8 cellular contexts compared by ENCODE assay signal in the genomic region with DNA sequence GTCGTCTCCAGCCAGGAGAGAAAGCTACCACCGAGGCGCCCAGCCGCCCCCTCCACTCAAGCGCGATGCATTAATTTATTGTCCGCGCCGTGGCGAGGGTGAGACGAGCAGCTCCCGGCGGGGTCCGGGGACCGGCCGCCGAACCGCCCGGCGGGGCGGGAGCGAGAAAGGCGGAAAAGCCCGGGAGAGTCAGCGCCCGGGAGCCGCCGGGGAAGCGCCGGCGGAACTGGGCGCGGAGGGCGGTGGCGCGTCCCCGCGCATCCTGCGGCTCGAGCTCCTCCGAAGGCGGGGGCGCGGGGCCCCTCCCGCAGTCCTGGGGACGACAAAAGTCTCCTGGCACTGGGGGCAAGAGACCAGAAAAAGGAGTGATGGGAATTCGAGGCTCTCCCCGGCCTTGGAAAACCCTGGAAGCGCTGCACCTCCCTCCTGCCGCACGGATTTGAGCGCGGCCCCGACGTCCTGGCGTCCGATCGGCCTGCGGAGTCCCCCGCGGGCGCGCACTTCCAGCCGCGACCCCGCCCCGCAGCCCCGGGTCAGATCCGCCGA. TPM values are rescaled to one million over a fixed set of nuclear protein-coding genes. Genes with fewer than 3 reads are reported as not detected.
DNase-seq lines count a peak whose midpoint lies in the region; ATAC-seq and TF ChIP-seq lines count a peak whose summit lies in the region.

A gene with protein sequence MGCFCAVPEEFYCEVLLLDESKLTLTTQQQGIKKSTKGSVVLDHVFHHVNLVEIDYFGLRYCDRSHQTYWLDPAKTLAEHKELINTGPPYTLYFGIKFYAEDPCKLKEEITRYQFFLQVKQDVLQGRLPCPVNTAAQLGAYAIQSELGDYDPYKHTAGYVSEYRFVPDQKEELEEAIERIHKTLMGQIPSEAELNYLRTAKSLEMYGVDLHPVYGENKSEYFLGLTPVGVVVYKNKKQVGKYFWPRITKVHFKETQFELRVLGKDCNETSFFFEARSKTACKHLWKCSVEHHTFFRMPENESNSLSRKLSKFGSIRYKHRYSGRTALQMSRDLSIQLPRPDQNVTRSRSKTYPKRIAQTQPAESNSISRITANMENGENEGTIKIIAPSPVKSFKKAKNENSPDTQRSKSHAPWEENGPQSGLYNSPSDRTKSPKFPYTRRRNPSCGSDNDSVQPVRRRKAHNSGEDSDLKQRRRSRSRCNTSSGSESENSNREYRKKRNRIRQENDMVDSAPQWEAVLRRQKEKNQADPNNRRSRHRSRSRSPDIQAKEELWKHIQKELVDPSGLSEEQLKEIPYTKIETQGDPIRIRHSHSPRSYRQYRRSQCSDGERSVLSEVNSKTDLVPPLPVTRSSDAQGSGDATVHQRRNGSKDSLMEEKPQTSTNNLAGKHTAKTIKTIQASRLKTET (minus strand): TSS at position 228 of the 546 bp plus-strand sequence. CDS start 238 bp downstream, outside the sequence.

- no peak within 1 kb of the TSS for H3K27ac ChIP-seq in CD4-positive, alpha-beta memory T cell (ENCODE audit: low read depth, low read length)
- peak within 1 kb of the TSS; percentile 87 for H3K27ac ChIP-seq in upper lobe of right lung

- no peak for DNase-seq in CD4-positive, alpha-beta memory T cell
- no peak for DNase-seq in epithelial cell of proximal tubule (ENCODE audit: low read depth)
- peak; percentile 13 for DNase-seq in mucosa of gallbladder (ENCODE audit: low spot score)
- peak; percentile 70 for DNase-seq in upper lobe of right lung
- DNase-seq in NCI-H446 treated with DMSO at 0.1 percent for 48 hours (lab: John Stamatoyannopoulos, UW) = no peak
- no peak for DNase-seq in activated gamma-delta T cell treated with Interleukin-2 at 50 U/mL for 16 hours

- H3K27me3 ChIP-seq in CD4-positive, alpha-beta memory T cell (ENCODE audit: insufficient read depth, low read length) = peaks cover 10% of the 10 kb centered on the region
- peaks cover 6% of the 10 kb centered on the region for H3K27me3 ChIP-seq in upper lobe of right lung

- no peaks in the 10 kb centered on the region for H3K36me3 ChIP-seq in CD4-positive, alpha-beta memory T cell (ENCODE audit: insufficient read depth, low read length)
- no peaks in the 10 kb centered on the region for H3K36me3 ChIP-seq in upper lobe of right lung

- peak within 1 kb of the TSS in 1 of 2 donors; percentile 38 for H3K4me3 ChIP-seq in CD4-positive, alpha-beta memory T cell (ENCODE audit: low read length in 2 of 2)
- H3K4me3 ChIP-seq in epithelial cell of proximal tubule (ENCODE audit: low read depth, low read length) = peak within 1 kb of the TSS; percentile 92
- H3K4me3 ChIP-seq in upper lobe of right lung = peak within 1 kb of the TSS; percentile 82

- intact Hi-C loops in CD4-positive, alpha-beta memory T cell (cut with micrococcal nuclease) = no loop called here
- intact Hi-C loops in upper lobe of right lung (cut with DNase I) = no loop called here

- ATAC-seq in GM21786 (IDR thresholded peaks at IDR 0.05; ENCODE audit: unreplicated experiment) (peak; percentile 3), SK-N-SH treated with all-trans-retinoic acid at 6 μM for 48 hours (peak; percentile 15), upper lobe of right lung (peak; percentile 57)

- CTCF ChIA-PET in CD4-positive, alpha-beta memory T cell (lab: Charles Lee; ENCODE audit: partially characterized antibody) = interaction anchor here (3.3 kb wide), 1 partner anchor 243 kb away, joined by 13 read pairs; no protein-coding TSS in a partner anchor

- H3K36me3 Mint-ChIP-seq in CD4-positive, alpha-beta memory T cell = no peaks in the 10 kb centered on the region

- peaks cover 23% of the 10 kb centered on the region for H3K4me1 ChIP-seq in CD4-positive, alpha-beta memory T cell (ENCODE audit: insufficient read depth, low read length)
- H3K4me1 ChIP-seq in upper lobe of right lung = peaks cover 6% of the 10 kb centered on the region

- H3K9me3 Mint-ChIP-seq in CD4-positive, alpha-beta memory T cell = peaks cover 0 to 3% (median 0%) of the 10 kb centered on the region in 8 donors

- POLR2A ChIA-PET in CD4-positive, alpha-beta memory T cell (lab: Charles Lee; ENCODE audit: partially characterized antibody) = no interaction called here

- peak within 1 kb of the TSS; percentile 73 to 84 (median 78) for H3K4me3 Mint-ChIP-seq in CD4-positive, alpha-beta memory T cell

- H3K9me3 ChIP-seq in CD4-positive, alpha-beta memory T cell (ENCODE audit: control insufficient read depth in 1 of 2, low read length in 2 of 2) = no peaks in the 10 kb centered on the region
- no peaks in the 10 kb centered on the region for H3K9me3 ChIP-seq in upper lobe of right lung

- TF ChIP-seq CTCF in epithelial cell of proximal tubule (conservative IDR thresholded peaks at IDR 0.05; ENCODE audit: low read depth, low read length) (no peak), upper lobe of right lung (IDR thresholded peaks at IDR 0.05) (no peak)

- H3K27me3 Mint-ChIP-seq in CD4-positive, alpha-beta memory T cell = peaks cover 31 to 34% of the 10 kb centered on the region in 2 donors

- peaks cover 7 to 19% (median 14%) of the 10 kb centered on the region in 4 donors for H3K4me1 Mint-ChIP-seq in CD4-positive, alpha-beta memory T cell

- H3K27ac Mint-ChIP-seq in CD4-positive, alpha-beta memory T cell = peak within 1 kb of the TSS in 3 of 7 donors; percentile 25 to 72 (median 70)

TF ChIP-seq in SK-N-SH treated with all-trans-retinoic acid at 6 μM for 48 hours, 23 proteins besides CTCF, POLR2A, EP300 and RAD21 (continues in another document):
- TF ChIP-seq ESRRG (CRISPR knock-in tag; IDR thresholded peaks at IDR 0.05) (no peak), TOX (CRISPR knock-in tag; IDR thresholded peaks at IDR 0.05; ENCODE audit: borderline replicate concordance) (no peak), BACH2 (CRISPR knock-in tag; IDR thresholded peaks at IDR 0.05; ENCODE audit: borderline replicate concordance) (no peak), ISL1 (CRISPR knock-in tag; IDR thresholded peaks at IDR 0.05) (no peak), ZNF70 (CRISPR knock-in tag; IDR thresholded peaks at IDR 0.05) (no peak), ARNTL (CRISPR knock-in tag; IDR thresholded peaks at IDR 0.05; ENCODE audit: borderline replicate concordance, low read depth) (no peak), SNAI2 (CRISPR knock-in tag; IDR thresholded peaks at IDR 0.05) (no peak), ZNF565 (CRISPR knock-in tag; conservative IDR thresholded peaks at IDR 0.05; ENCODE audit: low read depth) (no peak), CSDC2 (CRISPR knock-in tag; IDR thresholded peaks at IDR 0.05) (no peak)
- TF ChIP-seq, protein P1, sequence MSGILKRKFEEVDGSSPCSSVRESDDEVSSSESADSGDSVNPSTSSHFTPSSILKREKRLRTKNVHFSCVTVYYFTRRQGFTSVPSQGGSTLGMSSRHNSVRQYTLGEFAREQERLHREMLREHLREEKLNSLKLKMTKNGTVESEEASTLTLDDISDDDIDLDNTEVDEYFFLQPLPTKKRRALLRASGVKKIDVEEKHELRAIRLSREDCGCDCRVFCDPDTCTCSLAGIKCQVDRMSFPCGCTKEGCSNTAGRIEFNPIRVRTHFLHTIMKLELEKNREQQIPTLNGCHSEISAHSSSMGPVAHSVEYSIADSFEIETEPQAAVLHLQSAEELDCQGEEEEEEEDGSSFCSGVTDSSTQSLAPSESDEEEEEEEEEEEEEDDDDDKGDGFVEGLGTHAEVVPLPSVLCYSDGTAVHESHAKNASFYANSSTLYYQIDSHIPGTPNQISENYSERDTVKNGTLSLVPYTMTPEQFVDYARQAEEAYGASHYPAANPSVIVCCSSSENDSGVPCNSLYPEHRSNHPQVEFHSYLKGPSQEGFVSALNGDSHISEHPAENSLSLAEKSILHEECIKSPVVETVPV (CRISPR knock-in tag; IDR thresholded peaks at IDR 0.05) = no peak
- TF ChIP-seq, protein P2, sequence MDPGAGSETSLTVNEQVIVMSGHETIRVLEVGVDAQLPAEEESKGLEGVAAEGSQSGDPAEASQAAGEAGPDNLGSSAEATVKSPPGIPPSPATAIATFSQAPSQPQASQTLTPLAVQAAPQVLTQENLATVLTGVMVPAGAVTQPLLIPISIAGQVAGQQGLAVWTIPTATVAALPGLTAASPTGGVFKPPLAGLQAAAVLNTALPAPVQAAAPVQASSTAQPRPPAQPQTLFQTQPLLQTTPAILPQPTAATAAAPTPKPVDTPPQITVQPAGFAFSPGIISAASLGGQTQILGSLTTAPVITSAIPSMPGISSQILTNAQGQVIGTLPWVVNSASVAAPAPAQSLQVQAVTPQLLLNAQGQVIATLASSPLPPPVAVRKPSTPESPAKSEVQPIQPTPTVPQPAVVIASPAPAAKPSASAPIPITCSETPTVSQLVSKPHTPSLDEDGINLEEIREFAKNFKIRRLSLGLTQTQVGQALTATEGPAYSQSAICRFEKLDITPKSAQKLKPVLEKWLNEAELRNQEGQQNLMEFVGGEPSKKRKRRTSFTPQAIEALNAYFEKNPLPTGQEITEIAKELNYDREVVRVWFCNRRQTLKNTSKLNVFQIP (CRISPR knock-in tag; IDR thresholded peaks at IDR 0.05; ENCODE audit: borderline replicate concordance, low read depth) = no peak
- TF ChIP-seq, protein P3, sequence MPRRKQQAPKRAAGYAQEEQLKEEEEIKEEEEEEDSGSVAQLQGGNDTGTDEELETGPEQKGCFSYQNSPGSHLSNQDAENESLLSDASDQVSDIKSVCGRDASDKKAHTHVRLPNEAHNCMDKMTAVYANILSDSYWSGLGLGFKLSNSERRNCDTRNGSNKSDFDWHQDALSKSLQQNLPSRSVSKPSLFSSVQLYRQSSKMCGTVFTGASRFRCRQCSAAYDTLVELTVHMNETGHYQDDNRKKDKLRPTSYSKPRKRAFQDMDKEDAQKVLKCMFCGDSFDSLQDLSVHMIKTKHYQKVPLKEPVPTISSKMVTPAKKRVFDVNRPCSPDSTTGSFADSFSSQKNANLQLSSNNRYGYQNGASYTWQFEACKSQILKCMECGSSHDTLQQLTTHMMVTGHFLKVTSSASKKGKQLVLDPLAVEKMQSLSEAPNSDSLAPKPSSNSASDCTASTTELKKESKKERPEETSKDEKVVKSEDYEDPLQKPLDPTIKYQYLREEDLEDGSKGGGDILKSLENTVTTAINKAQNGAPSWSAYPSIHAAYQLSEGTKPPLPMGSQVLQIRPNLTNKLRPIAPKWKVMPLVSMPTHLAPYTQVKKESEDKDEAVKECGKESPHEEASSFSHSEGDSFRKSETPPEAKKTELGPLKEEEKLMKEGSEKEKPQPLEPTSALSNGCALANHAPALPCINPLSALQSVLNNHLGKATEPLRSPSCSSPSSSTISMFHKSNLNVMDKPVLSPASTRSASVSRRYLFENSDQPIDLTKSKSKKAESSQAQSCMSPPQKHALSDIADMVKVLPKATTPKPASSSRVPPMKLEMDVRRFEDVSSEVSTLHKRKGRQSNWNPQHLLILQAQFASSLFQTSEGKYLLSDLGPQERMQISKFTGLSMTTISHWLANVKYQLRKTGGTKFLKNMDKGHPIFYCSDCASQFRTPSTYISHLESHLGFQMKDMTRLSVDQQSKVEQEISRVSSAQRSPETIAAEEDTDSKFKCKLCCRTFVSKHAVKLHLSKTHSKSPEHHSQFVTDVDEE (CRISPR knock-in tag; IDR thresholded peaks at IDR 0.05) = no peak

RNA-seq across cellular contexts. Expression of the gene that starts here (rescaled TPM):
- under 1 TPM; 0.44 to 1.00 TPM for total RNA-seq in CD4-positive, alpha-beta memory T cell
- 1 to 10 TPM in 1 of 2 donors, under 1 TPM in 1; 0.30 to 1.1 TPM for polyA plus RNA-seq in CD4-positive, alpha-beta memory T cell
- total RNA-seq in epithelial cell of proximal tubule = 6.7 and 17.2 TPM in 2 replicates
- 61.9 TPM for total RNA-seq in mucosa of gallbladder
- total RNA-seq in upper lobe of right lung = 35.2 TPM

Comparison
In these comparisons a context has a peak if more than half of its experiments do, and no peak if none do; other contexts are left out.
1. DNase-seq: peak in mucosa of gallbladder (single experiment) and upper lobe of right lung (single experiment); none in CD4-positive, alpha-beta memory T cell (0 of 5), epithelial cell of proximal tubule (single experiment), NCI-H446 treated with DMSO at 0.1 percent for 48 hours (single experiment) and activated gamma-delta T cell treated with Interleukin-2 at 50 U/mL for 16 hours (single experiment).
2. ATAC-seq: peak in every context shown above with its lines; median percentile 57 in upper lobe of right lung; 15 in SK-N-SH treated with all-trans-retinoic acid at 6 μM for 48 hours; 3 in GM21786.